Comparison of ENCODE assay signal across 12 cellular contexts in genomic region chr3:64152100-64152499, GRCh38.
DNase-seq lines count a peak whose midpoint lies in the region; ATAC-seq and TF ChIP-seq lines count a peak whose summit lies in the region.
"Had no signal": no experiment of that assay in that cellular context is flagged by ENCODE, and none has a peak within 500 bp of the region (broad histone marks: within the 10 kb centered on the region; RNA-seq: fewer than 3 reads in every experiment).

No MANE protein-coding gene starts in this region.

- DNase-seq in ELR (ENCODE audit: low read depth) (peak; percentile 34), amniotic epithelial cell (ENCODE audit: low read depth) (peak; percentile 90), foreskin keratinocyte (peak; percentile 26 to 40), sciatic nerve (ENCODE audit: low spot score) (no peak), NCI-H82 treated with DMSO at 0.1 percent for 48 hours (lab: John Stamatoyannopoulos, UW; ENCODE audit: unreplicated experiment) (no peak), SHP77 (lab: John Stamatoyannopoulos, UW) (no peak), NCI-H2171 (lab: John Stamatoyannopoulos, UW) (no peak)
- DNase-seq: activated T-cell treated with anti-CD3 and anti-CD28 coated beads, Interleukin-2, amount 50 U/mL, for 24 hours; glutamatergic neuron; NCI-H2029; stimulated activated naive B cell treated with anti-CD40 and anti-IgM and Interleukin-4, amounts not matched to agents 10 μg/mL and 1 μg/mL and 100 μg/mL, for 72 hours had no signal

- H3K27ac ChIP-seq in foreskin keratinocyte, result no peak overlapping the region

- no peak for TF ChIP-seq CTCF in foreskin keratinocyte (conservative IDR thresholded peaks at IDR 0.05)

- no peak for ATAC-seq in foreskin keratinocyte
- ATAC-seq in sciatic nerve, result peak; percentile 33
- no peak for ATAC-seq in HG03280 (IDR thresholded peaks at IDR 0.05; ENCODE audit: unreplicated experiment)
- ATAC-seq: stimulated activated naive B cell treated with anti-CD40 and anti-IgM and Interleukin-4, amounts not matched to agents 10 μg/mL and 1 μg/mL and 100 μg/mL, for 72 hours had no signal

- no peaks in the 10 kb centered on the region for H3K4me1 ChIP-seq in foreskin keratinocyte

- H3K27me3 ChIP-seq in foreskin keratinocyte, result no peaks in the 10 kb centered on the region

- intact Hi-C loops in sciatic nerve (cut with DNase I), result no loop called here

Comparison
In these comparisons a context has a peak if more than half of its experiments do, and no peak if none do; other contexts are left out.
1. DNase-seq: peak in ELR (single experiment), amniotic epithelial cell (single experiment) and foreskin keratinocyte (2 of 2); none in sciatic nerve (single experiment), NCI-H82 treated with DMSO at 0.1 percent for 48 hours (single experiment), SHP77 (0 of 2) and NCI-H2171 (single experiment).